ENCODE assay signal across 1 cellular context in genomic region chr6:113556775-113557174, GRCh38.
TF ChIP-seq lines count a peak whose summit lies in the region.

No MANE protein-coding gene starts in this region.

TF ChIP-seq in SK-N-SH, 30 proteins besides CTCF, POLR2A, EP300 and RAD21 (continued from another document):
- TF ChIP-seq, protein P1, sequence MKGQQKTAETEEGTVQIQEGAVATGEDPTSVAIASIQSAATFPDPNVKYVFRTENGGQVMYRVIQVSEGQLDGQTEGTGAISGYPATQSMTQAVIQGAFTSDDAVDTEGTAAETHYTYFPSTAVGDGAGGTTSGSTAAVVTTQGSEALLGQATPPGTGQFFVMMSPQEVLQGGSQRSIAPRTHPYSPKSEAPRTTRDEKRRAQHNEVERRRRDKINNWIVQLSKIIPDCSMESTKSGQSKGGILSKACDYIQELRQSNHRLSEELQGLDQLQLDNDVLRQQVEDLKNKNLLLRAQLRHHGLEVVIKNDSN (IDR thresholded peaks at IDR 0.05; ENCODE audit: borderline replicate concordance, low read depth), result no peak
- TF ChIP-seq GABPA (IDR thresholded peaks at IDR 0.05; ENCODE audit: low read depth) (no peak), TEAD4 (IDR thresholded peaks at IDR 0.05; ENCODE audit: borderline replicate concordance, insufficient read depth) (no peak)
TF ChIP-seq in SK-N-SH: peak in this region for 0.
